31 cellular contexts compared by ENCODE assay signal in genomic region chr21:29008373-29008772, GRCh38.
"Had no signal": no experiment of that assay in that cellular context is flagged by ENCODE, and none has a peak within 500 bp of the region (broad histone marks: within the 10 kb centered on the region; RNA-seq: fewer than 3 reads in every experiment).

No MANE protein-coding gene starts in this region.

- DNase-seq: activated CD4-positive, alpha-beta T cell treated with anti-CD3 and anti-CD28 coated beads, Interleukin-2, amount 10 ng/mL, durations not matched to agents 24 days and 14 days; activated CD4-positive, alpha-beta T cell treated with anti-CD3 and anti-CD28 coated beads, Interleukin-2, amount 50 U/mL, for 4 hours; activated CD4-positive, CD25-positive, alpha-beta regulatory T cell; activated CD8-positive, alpha-beta T cell treated with anti-CD3 and anti-CD28 coated beads for 36 hours; activated effector memory CD4-positive, alpha-beta T cell treated with anti-CD3 and anti-CD28 coated beads, Interleukin-2, amount 50 U/mL, for 16 hours; activated naive CD4-positive, alpha-beta T cell treated with Interleukin-2 at 50 U/mL for 16 hours; activated naive CD8-positive, alpha-beta T cell treated with anti-CD3 and anti-CD28 coated beads, Interleukin-2, amount 10 ng/mL, durations not matched to agents 7 days and 5 days; activated T-cell treated with anti-CD3 and anti-CD28 coated beads for 4 hours; activated T-cell treated with anti-CD3 and anti-CD28 coated beads, Interleukin-2, amount 50 U/mL, for 48 hours; amygdala; body of pancreas; cerebellar nuclear complex; Karpas-422; KBM-7; NCI-H1105; NCI-H1417 treated with DMSO at 0.1 percent for 48 hours; NCI-H187 treated with DMSO at 0.1 percent for 48 hours; NCI-H2081; NCI-H2171 treated with DMSO at 0.1 percent for 48 hours; NCI-H2227 treated with DMSO at 0.1 percent for 48 hours; NCI-H524 treated with DMSO at 0.1 percent for 48 hours; SHP77; SJCRH30; T1000; WERI-Rb-1 had no signal

- H3K4me3 ChIP-seq: ascending aorta, body of pancreas, breast epithelium, SJCRH30, SK-N-MC had no signal

- H3K9me3 ChIP-seq: ascending aorta, body of pancreas, breast epithelium, SJCRH30 had no signal

- ATAC-seq: activated CD8-positive, alpha-beta T cell treated with anti-CD3 and anti-CD28 coated beads for 36 hours; activated T-helper 17 cell treated with anti-CD3 and anti-CD28 coated beads, Interleukin-2, amount 50 U/mL, for 72 hours; body of pancreas; Panc1 had no signal

- H3K36me3 ChIP-seq: breast epithelium had no signal

- H3K27ac Mint-ChIP-seq: activated CD4-positive, alpha-beta T cell treated with anti-CD3 and anti-CD28 coated beads, Interleukin-2, amount 10 ng/mL, durations not matched to agents 24 days and 14 days; activated CD8-positive, alpha-beta T cell treated with anti-CD3 and anti-CD28 coated beads for 36 hours; activated naive CD4-positive, alpha-beta T cell treated with anti-CD3 and anti-CD28 coated beads, Interleukin-2, amount 50 U/mL, for 24 hours; activated naive CD8-positive, alpha-beta T cell treated with anti-CD3 and anti-CD28 coated beads, Interleukin-2, amount 10 ng/mL, durations not matched to agents 7 days and 5 days; activated T-helper 17 cell treated with anti-CD3 and anti-CD28 coated beads, Interleukin-2, amount 50 U/mL, for 72 hours had no signal

- H3K27me3 Mint-ChIP-seq: activated CD4-positive, alpha-beta T cell treated with anti-CD3 and anti-CD28 coated beads, Interleukin-2, amount 10 ng/mL, durations not matched to agents 24 days and 14 days; activated CD8-positive, alpha-beta T cell treated with anti-CD3 and anti-CD28 coated beads for 36 hours; activated naive CD4-positive, alpha-beta T cell treated with anti-CD3 and anti-CD28 coated beads, Interleukin-2, amount 50 U/mL, for 24 hours; activated naive CD8-positive, alpha-beta T cell treated with anti-CD3 and anti-CD28 coated beads, Interleukin-2, amount 10 ng/mL, durations not matched to agents 7 days and 5 days; activated T-helper 17 cell treated with anti-CD3 and anti-CD28 coated beads, Interleukin-2, amount 50 U/mL, for 72 hours had no signal

- H3K27ac ChIP-seq: ascending aorta, body of pancreas, breast epithelium, SJCRH30, SK-N-MC, WERI-Rb-1 had no signal

- H3K4me1 ChIP-seq: breast epithelium had no signal

- H3K9me3 Mint-ChIP-seq: activated CD4-positive, alpha-beta T cell treated with anti-CD3 and anti-CD28 coated beads, Interleukin-2, amount 10 ng/mL, durations not matched to agents 24 days and 14 days; activated CD8-positive, alpha-beta T cell treated with anti-CD3 and anti-CD28 coated beads for 36 hours; activated naive CD4-positive, alpha-beta T cell treated with anti-CD3 and anti-CD28 coated beads, Interleukin-2, amount 50 U/mL, for 24 hours; activated naive CD8-positive, alpha-beta T cell treated with anti-CD3 and anti-CD28 coated beads, Interleukin-2, amount 10 ng/mL, durations not matched to agents 7 days and 5 days; activated T-helper 17 cell treated with anti-CD3 and anti-CD28 coated beads, Interleukin-2, amount 50 U/mL, for 72 hours had no signal

- H3K4me1 Mint-ChIP-seq: activated naive CD4-positive, alpha-beta T cell treated with anti-CD3 and anti-CD28 coated beads, Interleukin-2, amount 50 U/mL, for 24 hours; activated T-helper 17 cell treated with anti-CD3 and anti-CD28 coated beads, Interleukin-2, amount 50 U/mL, for 72 hours had no signal

- H3K4me3 Mint-ChIP-seq: activated CD4-positive, alpha-beta T cell treated with anti-CD3 and anti-CD28 coated beads, Interleukin-2, amount 10 ng/mL, durations not matched to agents 24 days and 14 days; activated CD8-positive, alpha-beta T cell treated with anti-CD3 and anti-CD28 coated beads for 36 hours; activated naive CD4-positive, alpha-beta T cell treated with anti-CD3 and anti-CD28 coated beads, Interleukin-2, amount 50 U/mL, for 24 hours; activated naive CD8-positive, alpha-beta T cell treated with anti-CD3 and anti-CD28 coated beads, Interleukin-2, amount 10 ng/mL, durations not matched to agents 7 days and 5 days; activated T-helper 17 cell treated with anti-CD3 and anti-CD28 coated beads, Interleukin-2, amount 50 U/mL, for 72 hours had no signal

- H3K27me3 ChIP-seq: ascending aorta, body of pancreas, breast epithelium, SJCRH30 had no signal
